ENCODE assay signal across 12 cellular contexts in genomic region chr17:50640701-50641338, GRCh38. TPM values are rescaled to one million over a fixed set of nuclear protein-coding genes. Genes with fewer than 3 reads are reported as not detected.
A peak's percentile ranks its signal among the peaks of the same experiment; 100 is the strongest.
DNase-seq lines count a peak whose midpoint lies in the region; ATAC-seq, FAIRE-seq and TF ChIP-seq lines count a peak whose summit lies in the region.
"Had no signal": no experiment of that assay in that cellular context is flagged by ENCODE, and none has a peak within 500 bp of the region (broad histone marks: within the 10 kb centered on the region; RNA-seq: fewer than 3 reads in every experiment).

No MANE protein-coding gene starts in this region.

- peaks cover 0 to 5% (median 0%) of the 10 kb centered on the region in 4 donors for H3K4me1 Mint-ChIP-seq in CD4-positive, alpha-beta memory T cell

- no peak overlapping the region for H3K4me3 Mint-ChIP-seq in CD4-positive, alpha-beta memory T cell

- peaks cover 22% of the 10 kb centered on the region in 2 donors for H3K27me3 Mint-ChIP-seq in CD4-positive, alpha-beta memory T cell

- dilution Hi-C loops in endothelial cell of umbilical vein (cut with MboI; ENCODE audit: extremely low pct_ligation_motif_present, low sequenced_read_pairs): no loop called here

- DNase-seq in OCI-M2 (lab: John Stamatoyannopoulos, UW; ENCODE audit: unreplicated experiment) (peak; percentile 29), endothelial cell of umbilical vein (ENCODE audit: low read depth, low spot score) (peak; percentile 84), occipital lobe (lab: John Stamatoyannopoulos, UW) (no peak), T-helper 1 cell (no peak)
- no peak for DNase-seq in CD4-positive, alpha-beta memory T cell
- DNase-seq: dorsolateral prefrontal cortex, Karpas-422, kidney glomerular epithelial cell, thyroid gland had no signal

- intact Hi-C loops in endothelial cell of umbilical vein (cut with micrococcal nuclease): no loop called here
- intact Hi-C loops in CD4-positive, alpha-beta memory T cell (cut with micrococcal nuclease): no loop called here

- no peak for TF ChIP-seq POLR2A in endothelial cell of umbilical vein (IDR thresholded peaks at IDR 0.05; ENCODE audit: low read depth, low read length)
- TF ChIP-seq POLR2A in GM18505 (IDR thresholded peaks at IDR 0.05; ENCODE audit: borderline replicate concordance, extremely low read depth, insufficient read depth, insufficient read length): no peak

- no peaks in the 10 kb centered on the region for H3K9me1 ChIP-seq in endothelial cell of umbilical vein (replicated peaks; ENCODE audit: control insufficient read depth, extremely low read depth, insufficient read depth, low read length)

- H2AFZ ChIP-seq in endothelial cell of umbilical vein (ENCODE audit: low read depth, low read length): peak overlapping the region; percentile 3

- no peak overlapping the region for H3K4me3 ChIP-seq in endothelial cell of umbilical vein (replicated peaks in 1 of 3; ENCODE audit: insufficient read depth in 1 of 3, low read depth in 1 of 3, low read length in 3 of 3)
- H3K4me3 ChIP-seq in mucosa of rectum (ENCODE audit: low read length in 2 of 2): no peak overlapping the region
- no peak overlapping the region for H3K4me3 ChIP-seq in CD4-positive, alpha-beta memory T cell (ENCODE audit: low read length in 2 of 2)
- H3K4me3 ChIP-seq: dorsolateral prefrontal cortex, thyroid gland had no signal

- FAIRE-seq in endothelial cell of umbilical vein (lab: Jason Lieb, UNC): peak; percentile 72

- ATAC-seq in GM18505 (IDR thresholded peaks at IDR 0.05; ENCODE audit: unreplicated experiment): no peak

- H3K9me3 ChIP-seq in endothelial cell of umbilical vein (replicated peaks; ENCODE audit: control insufficient read depth, insufficient read depth, low read length): no peaks in the 10 kb centered on the region
- H3K9me3 ChIP-seq in mucosa of rectum (ENCODE audit: control insufficient read depth in 2 of 2, low read length in 2 of 2): no peaks in the 10 kb centered on the region
- no peaks in the 10 kb centered on the region for H3K9me3 ChIP-seq in CD4-positive, alpha-beta memory T cell (ENCODE audit: control insufficient read depth in 1 of 2, low read length in 2 of 2)
- H3K9me3 ChIP-seq: thyroid gland had no signal

- H4K20me1 ChIP-seq in endothelial cell of umbilical vein (replicated peaks; ENCODE audit: control insufficient read depth, extremely low read depth, insufficient read depth, low read length): no peaks in the 10 kb centered on the region

- H3K27me3 ChIP-seq in endothelial cell of umbilical vein (ENCODE audit: control insufficient read depth in 2 of 2, insufficient read depth in 2 of 2, low read length in 2 of 2): no peaks in the 10 kb centered on the region
- peaks cover 0 to 4% of the 10 kb centered on the region in 2 donors for H3K27me3 ChIP-seq in mucosa of rectum (ENCODE audit: control insufficient read depth in 2 of 2, insufficient read depth in 2 of 2, low read length in 2 of 2)
- peaks cover 8% of the 10 kb centered on the region for H3K27me3 ChIP-seq in CD4-positive, alpha-beta memory T cell (ENCODE audit: insufficient read depth, low read length)
- H3K27me3 ChIP-seq: thyroid gland had no signal

- POLR2A ChIA-PET in endothelial cell of umbilical vein (lab: Charles Lee): no interaction called here
- POLR2A ChIA-PET in CD4-positive, alpha-beta memory T cell (lab: Charles Lee; ENCODE audit: partially characterized antibody): no interaction called here

- H3K36me3 Mint-ChIP-seq in CD4-positive, alpha-beta memory T cell: no peaks in the 10 kb centered on the region

- H3K27ac ChIP-seq in C4-2B (peak overlapping the region; percentile 54), endothelial cell of umbilical vein (ENCODE audit: insufficient read depth, low read depth, low read length) (peak overlapping the region; percentile 2), mucosa of rectum (ENCODE audit: low read depth in 2 of 2, low read length in 2 of 2) (peak overlapping the region; percentile 9 to 19)
- no peak overlapping the region for H3K27ac ChIP-seq in CD4-positive, alpha-beta memory T cell (ENCODE audit: low read depth, low read length)

- CTCF ChIA-PET in endothelial cell of umbilical vein (lab: Charles Lee): interaction anchor here (0.8 to 7.0 kb wide), 11 partner anchors 8 to 143 kb away, joined by 3 to 96 read pairs (median 4); no protein-coding TSS in a partner anchor
- CTCF ChIA-PET in CD4-positive, alpha-beta memory T cell (lab: Charles Lee; ENCODE audit: partially characterized antibody): interaction anchor here (0.5 to 3.7 kb wide), 4 partner anchors 10 to 81 kb away, joined by 3 to 18 read pairs (median 3); no protein-coding TSS in a partner anchor

- H3K27ac Mint-ChIP-seq in CD4-positive, alpha-beta memory T cell: no peak overlapping the region

- H3K36me3 ChIP-seq in endothelial cell of umbilical vein (ENCODE audit: control insufficient read depth in 2 of 2, extremely low read depth in 1 of 2, insufficient read depth in 2 of 2, low read length in 2 of 2) (no peaks in the 10 kb centered on the region), mucosa of rectum (ENCODE audit: control insufficient read depth in 2 of 2, insufficient read depth in 2 of 2, low read length in 2 of 2) (peaks cover 10% of the 10 kb centered on the region in 2 donors)
- H3K36me3 ChIP-seq in CD4-positive, alpha-beta memory T cell (ENCODE audit: insufficient read depth, low read length): no peaks in the 10 kb centered on the region
- H3K36me3 ChIP-seq: thyroid gland had no signal

- H3K4me1 ChIP-seq in endothelial cell of umbilical vein (ENCODE audit: control insufficient read depth, extremely low read depth, insufficient read depth, low read length) (peaks cover 37% of the 10 kb centered on the region), mucosa of rectum (ENCODE audit: control insufficient read depth in 2 of 2, insufficient read depth in 2 of 2, low read length in 2 of 2) (peaks cover 39 to 52% of the 10 kb centered on the region in 2 donors)
- H3K4me1 ChIP-seq in CD4-positive, alpha-beta memory T cell (ENCODE audit: insufficient read depth, low read length): no peaks in the 10 kb centered on the region

- H3K79me2 ChIP-seq in endothelial cell of umbilical vein (ENCODE audit: control insufficient read depth, insufficient read depth, low read length): no peaks in the 10 kb centered on the region

- H3K9me3 Mint-ChIP-seq in CD4-positive, alpha-beta memory T cell: peaks cover 0 to 1% (median 0%) of the 10 kb centered on the region in 8 donors

- no peak overlapping the region for H3K9ac ChIP-seq in endothelial cell of umbilical vein (replicated peaks; ENCODE audit: extremely low read depth, insufficient read depth, low read length)
- peak overlapping the region in 1 of 2 donors; percentile 22 for H3K9ac ChIP-seq in mucosa of rectum (ENCODE audit: low read depth in 1 of 2, low read length in 2 of 2)

- peak overlapping the region; percentile 6 for H3K4me2 ChIP-seq in endothelial cell of umbilical vein (ENCODE audit: insufficient read depth, low read length)

- TF ChIP-seq CTCF in C4-2B (conservative IDR thresholded peaks at IDR 0.05) (no peak), endothelial cell of umbilical vein (IDR thresholded peaks at IDR 0.05; ENCODE audit: extremely low read depth in 1 of 2, insufficient read depth in 1 of 2, low read depth in 1 of 2, low read length in 2 of 2) (no peak)

- BruUV-seq in endothelial cell of umbilical vein (replicated peaks; lab: Mats Ljungman, UMichigan): no TSS peak

TF ChIP-seq in endothelial cell of umbilical vein, 7 proteins besides CTCF, POLR2A, EP300 and RAD21:
- TF ChIP-seq MYC (IDR thresholded peaks at IDR 0.05; ENCODE audit: low read depth, low read length) (no peak), MAX (IDR thresholded peaks at IDR 0.05; ENCODE audit: insufficient read depth, insufficient read length) (peak; percentile 74)

RNA-seq across cellular contexts. Expression of gene ABCC3, which starts 6.1 kb away (rescaled TPM):
- total RNA-seq in endothelial cell of umbilical vein (1.1 and 2.1 TPM in 2 replicates), occipital lobe (0.16 TPM)
- polyA plus RNA-seq in endothelial cell of umbilical vein: 2.6 and 4.2 TPM in 2 replicates
- polyA plus RNA-seq in endothelial cell of umbilical vein (2011; cell fraction: cytosol; rRNA removed): 1.9 and 2.1 TPM in 2 replicates
- 9.6 and 18.4 TPM in 2 replicates for polyA plus RNA-seq in endothelial cell of umbilical vein (2011; cell fraction: nucleus; rRNA removed)
- polyA plus RNA-seq in endothelial cell of umbilical vein (2012): 1.4 and 1.7 TPM in 2 replicates
- 4.1 and 4.5 TPM in 2 replicates for polyA minus RNA-seq in endothelial cell of umbilical vein
- polyA minus RNA-seq in endothelial cell of umbilical vein (2011; cell fraction: cytosol; rRNA and poly(A)+ RNA removed): 19.9 TPM
- 3.0 and 5.5 TPM in 2 replicates for polyA minus RNA-seq in endothelial cell of umbilical vein (2011; cell fraction: nucleus; rRNA and poly(A)+ RNA removed)
- 1 to 10 TPM in 1 of 2 experiments, under 1 TPM in 1; 0.86 to 1.6 TPM for total RNA-seq in CD4-positive, alpha-beta memory T cell
- not detected for polyA plus RNA-seq in CD4-positive, alpha-beta memory T cell

Comparison
In these comparisons a context has a peak if more than half of its experiments do, and no peak if none do; other contexts are left out.
1. DNase-seq: peak in OCI-M2 (single experiment) and endothelial cell of umbilical vein (single experiment); none in occipital lobe (single experiment), T-helper 1 cell (0 of 5) and CD4-positive, alpha-beta memory T cell (0 of 5).